In the genomic region with DNA sequence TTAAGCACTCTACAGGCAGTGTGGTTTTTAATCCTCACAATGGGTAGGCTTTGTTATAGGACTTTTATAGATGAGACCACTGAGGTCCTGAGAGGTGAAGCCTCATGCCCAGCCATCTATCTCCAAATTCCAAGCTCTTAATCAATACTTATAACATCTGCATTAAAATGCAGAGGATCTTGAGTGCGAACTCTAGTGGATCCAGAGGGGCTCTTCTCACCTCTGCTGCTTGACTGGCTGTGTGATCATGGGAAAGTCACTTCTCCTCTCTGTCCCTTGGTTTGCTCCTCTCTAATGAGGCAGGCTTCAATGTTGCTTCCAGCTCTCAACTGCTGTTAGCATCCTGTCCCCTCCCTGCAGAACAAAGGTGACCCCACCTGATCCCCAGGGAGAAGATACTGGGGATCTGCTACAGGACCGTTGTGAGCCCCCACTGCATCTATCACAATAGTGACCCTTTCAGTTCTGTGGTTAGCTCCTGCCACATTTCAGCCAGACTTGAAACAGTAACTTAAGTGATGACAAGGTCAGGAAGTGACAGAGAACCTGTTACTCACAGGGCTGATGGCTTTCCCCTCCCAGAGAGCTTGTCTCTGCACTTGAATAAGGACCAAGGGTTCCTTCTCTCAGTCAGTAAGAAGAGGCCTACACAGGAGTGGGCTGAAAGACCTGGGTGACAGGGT, we compare ENCODE assay signal across 1 cellular context.
TF ChIP-seq lines count a peak whose summit lies in the region.

No MANE protein-coding gene starts in this region.

TF ChIP-seq in K562, 482 proteins besides CTCF, POLR2A, EP300 and RAD21 (continued from another document):
- TF ChIP-seq ZNF668 (CRISPR knock-in tag; IDR thresholded peaks at IDR 0.05) (no peak), ZNF79 (CRISPR knock-in tag; IDR thresholded peaks at IDR 0.05; ENCODE audit: low read depth) (no peak), TOE1 (IDR thresholded peaks at IDR 0.05; ENCODE audit: borderline replicate concordance) (no peak), TOE1 (CRISPR knock-in tag; IDR thresholded peaks at IDR 0.05; ENCODE audit: borderline replicate concordance, low read depth) (0 out of 2 replicates have a peak, but pooled peaks have one; percentile 20), HNRNPLL (IDR thresholded peaks at IDR 0.05; ENCODE audit: low read depth, low read length, poor library complexity, severe bottlenecking) (no peak), ZNF316 (IDR thresholded peaks at IDR 0.05) (no peak), RUNX1 (IDR thresholded peaks at IDR 0.05; ENCODE audit: low read depth) (no peak), RBM22 (IDR thresholded peaks at IDR 0.05; ENCODE audit: low read depth, low read length, poor library complexity, severe bottlenecking) (no peak), MED1 (CRISPR knock-in tag; IDR thresholded peaks at IDR 0.05; ENCODE audit: borderline replicate concordance) (no peak), PTBP1 (IDR thresholded peaks at IDR 0.05; ENCODE audit: low read depth, low read length) (no peak), ILF3 (IDR thresholded peaks at IDR 0.05; ENCODE audit: borderline replicate concordance) (no peak), KDM1A (IDR thresholded peaks at IDR 0.05) (0 out of 4 replicates have a peak, but pooled peaks have one; percentile 10 to 32), CBFB (CRISPR knock-in tag; IDR thresholded peaks at IDR 0.05) (0 out of 2 replicates have a peak, but pooled peaks have one; percentile 55), SP2 (IDR thresholded peaks at IDR 0.05; ENCODE audit: extremely low read depth, low read depth, low read length, poor library complexity, severe bottlenecking) (no peak), ZNF444 (CRISPR knock-in tag; IDR thresholded peaks at IDR 0.05) (no peak), ZNF644 (tag; IDR thresholded peaks at IDR 0.05; ENCODE audit: low read depth) (no peak), ZNF696 (CRISPR knock-in tag; conservative IDR thresholded peaks at IDR 0.05) (no peak), PCBP2 (IDR thresholded peaks at IDR 0.05; ENCODE audit: low read depth, low read length, poor library complexity, severe bottlenecking) (no peak), NCOR1 (IDR thresholded peaks at IDR 0.05) (no peak), MEIS2 (IDR thresholded peaks at IDR 0.05; ENCODE audit: partially characterized antibody) (peak; percentile 82), TCF3 (CRISPR knock-in tag; IDR thresholded peaks at IDR 0.05) (no peak), ZNF175 (CRISPR knock-in tag; IDR thresholded peaks at IDR 0.05; ENCODE audit: low read depth) (0 out of 2 replicates have a peak, but pooled peaks have one; percentile 25), BCOR (IDR thresholded peaks at IDR 0.05) (peak; percentile 10; the same call in 1 of the 2 replicates), ZNF584 (CRISPR knock-in tag; IDR thresholded peaks at IDR 0.05; ENCODE audit: low read depth) (0 out of 2 replicates have a peak, but pooled peaks have one; percentile 31), HNRNPK (IDR thresholded peaks at IDR 0.05; ENCODE audit: low read depth, low read length, poor library complexity, severe bottlenecking) (no peak), ZFP36 (IDR thresholded peaks at IDR 0.05; ENCODE audit: low read depth, low read length, partially characterized antibody) (peak; percentile 66), RFX7 (CRISPR knock-in tag; IDR thresholded peaks at IDR 0.05) (no peak), ZNF586 (CRISPR knock-in tag; conservative IDR thresholded peaks at IDR 0.05) (no peak), XRCC5 (IDR thresholded peaks at IDR 0.05; ENCODE audit: low read depth, low read length) (no peak), JUND (IDR thresholded peaks at IDR 0.05; ENCODE audit: borderline replicate concordance, low read depth, low read length) (0 out of 2 replicates have a peak, but pooled peaks have one; percentile 26), JUND (tag; IDR thresholded peaks at IDR 0.05; ENCODE audit: borderline replicate concordance, low read depth, low read length) (no peak), NR2C2 (CRISPR knock-in tag; IDR thresholded peaks at IDR 0.05) (no peak), NR2C2 (tag; IDR thresholded peaks at IDR 0.05) (no peak; the same call in 1 of the 2 replicates), XRCC3 (IDR thresholded peaks at IDR 0.05) (no peak), CTBP1 (IDR thresholded peaks at IDR 0.05; ENCODE audit: borderline replicate concordance) (peak; percentile 51), NONO (IDR thresholded peaks at IDR 0.05; ENCODE audit: low read depth in 2 of 2, low read length in 1 of 2) (no peak), SP1 (CRISPR knock-in tag; IDR thresholded peaks at IDR 0.05) (no peak), ZNF780A (CRISPR knock-in tag; IDR thresholded peaks at IDR 0.05) (no peak), TGIF2 (CRISPR knock-in tag; IDR thresholded peaks at IDR 0.05) (no peak), JUN (IDR thresholded peaks at IDR 0.05; ENCODE audit: borderline replicate concordance, low read depth, low read length) (no peak), JUN (CRISPR knock-in tag; IDR thresholded peaks at IDR 0.05; ENCODE audit: borderline replicate concordance) (no peak), ZBTB1 (CRISPR knock-in tag; IDR thresholded peaks at IDR 0.05; ENCODE audit: borderline replicate concordance, low read depth) (no peak)
- TF ChIP-seq, protein P1, sequence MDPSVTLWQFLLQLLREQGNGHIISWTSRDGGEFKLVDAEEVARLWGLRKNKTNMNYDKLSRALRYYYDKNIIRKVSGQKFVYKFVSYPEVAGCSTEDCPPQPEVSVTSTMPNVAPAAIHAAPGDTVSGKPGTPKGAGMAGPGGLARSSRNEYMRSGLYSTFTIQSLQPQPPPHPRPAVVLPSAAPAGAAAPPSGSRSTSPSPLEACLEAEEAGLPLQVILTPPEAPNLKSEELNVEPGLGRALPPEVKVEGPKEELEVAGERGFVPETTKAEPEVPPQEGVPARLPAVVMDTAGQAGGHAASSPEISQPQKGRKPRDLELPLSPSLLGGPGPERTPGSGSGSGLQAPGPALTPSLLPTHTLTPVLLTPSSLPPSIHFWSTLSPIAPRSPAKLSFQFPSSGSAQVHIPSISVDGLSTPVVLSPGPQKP (CRISPR knock-in tag; IDR thresholded peaks at IDR 0.05), result no peak
- TF ChIP-seq, protein P2, sequence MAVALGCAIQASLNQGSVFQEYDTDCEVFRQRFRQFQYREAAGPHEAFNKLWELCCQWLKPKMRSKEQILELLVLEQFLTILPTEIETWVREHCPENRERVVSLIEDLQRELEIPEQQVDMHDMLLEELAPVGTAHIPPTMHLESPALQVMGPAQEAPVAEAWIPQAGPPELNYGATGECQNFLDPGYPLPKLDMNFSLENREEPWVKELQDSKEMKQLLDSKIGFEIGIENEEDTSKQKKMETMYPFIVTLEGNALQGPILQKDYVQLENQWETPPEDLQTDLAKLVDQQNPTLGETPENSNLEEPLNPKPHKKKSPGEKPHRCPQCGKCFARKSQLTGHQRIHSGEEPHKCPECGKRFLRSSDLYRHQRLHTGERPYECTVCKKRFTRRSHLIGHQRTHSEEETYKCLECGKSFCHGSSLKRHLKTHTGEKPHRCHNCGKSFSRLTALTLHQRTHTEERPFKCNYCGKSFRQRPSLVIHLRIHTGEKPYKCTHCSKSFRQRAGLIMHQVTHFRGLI (CRISPR knock-in tag; IDR thresholded peaks at IDR 0.05), result no peak
- TF ChIP-seq, protein P3, sequence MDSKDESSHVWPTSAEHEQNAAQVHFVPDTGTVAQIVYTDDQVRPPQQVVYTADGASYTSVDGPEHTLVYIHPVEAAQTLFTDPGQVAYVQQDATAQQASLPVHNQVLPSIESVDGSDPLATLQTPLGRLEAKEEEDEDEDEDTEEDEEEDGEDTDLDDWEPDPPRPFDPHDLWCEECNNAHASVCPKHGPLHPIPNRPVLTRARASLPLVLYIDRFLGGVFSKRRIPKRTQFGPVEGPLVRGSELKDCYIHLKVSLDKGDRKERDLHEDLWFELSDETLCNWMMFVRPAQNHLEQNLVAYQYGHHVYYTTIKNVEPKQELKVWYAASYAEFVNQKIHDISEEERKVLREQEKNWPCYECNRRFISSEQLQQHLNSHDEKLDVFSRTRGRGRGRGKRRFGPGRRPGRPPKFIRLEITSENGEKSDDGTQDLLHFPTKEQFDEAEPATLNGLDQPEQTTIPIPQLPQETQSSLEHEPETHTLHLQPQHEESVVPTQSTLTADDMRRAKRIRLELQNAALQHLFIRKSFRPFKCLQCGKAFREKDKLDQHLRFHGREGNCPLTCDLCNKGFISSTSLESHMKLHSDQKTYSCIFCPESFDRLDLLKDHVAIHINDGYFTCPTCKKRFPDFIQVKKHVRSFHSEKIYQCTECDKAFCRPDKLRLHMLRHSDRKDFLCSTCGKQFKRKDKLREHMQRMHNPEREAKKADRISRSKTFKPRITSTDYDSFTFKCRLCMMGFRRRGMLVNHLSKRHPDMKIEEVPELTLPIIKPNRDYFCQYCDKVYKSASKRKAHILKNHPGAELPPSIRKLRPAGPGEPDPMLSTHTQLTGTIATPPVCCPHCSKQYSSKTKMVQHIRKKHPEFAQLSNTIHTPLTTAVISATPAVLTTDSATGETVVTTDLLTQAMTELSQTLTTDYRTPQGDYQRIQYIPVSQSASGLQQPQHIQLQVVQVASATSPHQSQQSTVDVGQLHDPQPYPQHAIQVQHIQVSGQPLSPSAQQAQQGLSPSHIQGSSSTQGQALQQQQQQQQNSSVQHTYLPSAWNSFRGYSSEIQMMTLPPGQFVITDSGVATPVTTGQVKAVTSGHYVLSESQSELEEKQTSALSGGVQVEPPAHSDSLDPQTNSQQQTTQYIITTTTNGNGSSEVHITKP (IDR thresholded peaks at IDR 0.05; ENCODE audit: partially characterized antibody), result peak; percentile 71
- TF ChIP-seq, protein P4, sequence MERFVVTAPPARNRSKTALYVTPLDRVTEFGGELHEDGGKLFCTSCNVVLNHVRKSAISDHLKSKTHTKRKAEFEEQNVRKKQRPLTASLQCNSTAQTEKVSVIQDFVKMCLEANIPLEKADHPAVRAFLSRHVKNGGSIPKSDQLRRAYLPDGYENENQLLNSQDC (CRISPR knock-in tag; IDR thresholded peaks at IDR 0.05), result no peak
- TF ChIP-seq, protein P5, sequence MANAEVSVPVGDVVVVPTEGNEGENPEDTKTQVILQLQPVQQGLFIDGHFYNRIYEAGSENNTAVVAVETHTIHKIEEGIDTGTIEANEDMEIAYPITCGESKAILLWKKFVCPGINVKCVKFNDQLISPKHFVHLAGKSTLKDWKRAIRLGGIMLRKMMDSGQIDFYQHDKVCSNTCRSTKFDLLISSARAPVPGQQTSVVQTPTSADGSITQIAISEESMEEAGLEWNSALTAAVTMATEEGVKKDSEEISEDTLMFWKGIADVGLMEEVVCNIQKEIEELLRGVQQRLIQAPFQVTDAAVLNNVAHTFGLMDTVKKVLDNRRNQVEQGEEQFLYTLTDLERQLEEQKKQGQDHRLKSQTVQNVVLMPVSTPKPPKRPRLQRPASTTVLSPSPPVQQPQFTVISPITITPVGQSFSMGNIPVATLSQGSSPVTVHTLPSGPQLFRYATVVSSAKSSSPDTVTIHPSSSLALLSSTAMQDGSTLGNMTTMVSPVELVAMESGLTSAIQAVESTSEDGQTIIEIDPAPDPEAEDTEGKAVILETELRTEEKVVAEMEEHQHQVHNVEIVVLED (CRISPR knock-in tag; IDR thresholded peaks at IDR 0.05), result no peak
- TF ChIP-seq, protein P6, sequence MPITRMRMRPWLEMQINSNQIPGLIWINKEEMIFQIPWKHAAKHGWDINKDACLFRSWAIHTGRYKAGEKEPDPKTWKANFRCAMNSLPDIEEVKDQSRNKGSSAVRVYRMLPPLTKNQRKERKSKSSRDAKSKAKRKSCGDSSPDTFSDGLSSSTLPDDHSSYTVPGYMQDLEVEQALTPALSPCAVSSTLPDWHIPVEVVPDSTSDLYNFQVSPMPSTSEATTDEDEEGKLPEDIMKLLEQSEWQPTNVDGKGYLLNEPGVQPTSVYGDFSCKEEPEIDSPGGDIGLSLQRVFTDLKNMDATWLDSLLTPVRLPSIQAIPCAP (CRISPR knock-in tag; IDR thresholded peaks at IDR 0.05; ENCODE audit: borderline replicate concordance), result no peak
- TF ChIP-seq, protein P7, sequence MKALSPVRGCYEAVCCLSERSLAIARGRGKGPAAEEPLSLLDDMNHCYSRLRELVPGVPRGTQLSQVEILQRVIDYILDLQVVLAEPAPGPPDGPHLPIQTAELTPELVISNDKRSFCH (CRISPR knock-in tag; IDR thresholded peaks at IDR 0.05), result no peak
- TF ChIP-seq, protein P7 (tag; IDR thresholded peaks at IDR 0.05), result 0 out of 2 replicates have a peak, but pooled peaks have one; percentile 28
- TF ChIP-seq, protein P8, sequence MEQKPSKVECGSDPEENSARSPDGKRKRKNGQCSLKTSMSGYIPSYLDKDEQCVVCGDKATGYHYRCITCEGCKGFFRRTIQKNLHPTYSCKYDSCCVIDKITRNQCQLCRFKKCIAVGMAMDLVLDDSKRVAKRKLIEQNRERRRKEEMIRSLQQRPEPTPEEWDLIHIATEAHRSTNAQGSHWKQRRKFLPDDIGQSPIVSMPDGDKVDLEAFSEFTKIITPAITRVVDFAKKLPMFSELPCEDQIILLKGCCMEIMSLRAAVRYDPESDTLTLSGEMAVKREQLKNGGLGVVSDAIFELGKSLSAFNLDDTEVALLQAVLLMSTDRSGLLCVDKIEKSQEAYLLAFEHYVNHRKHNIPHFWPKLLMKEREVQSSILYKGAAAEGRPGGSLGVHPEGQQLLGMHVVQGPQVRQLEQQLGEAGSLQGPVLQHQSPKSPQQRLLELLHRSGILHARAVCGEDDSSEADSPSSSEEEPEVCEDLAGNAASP (IDR thresholded peaks at IDR 0.05), result no peak
- TF ChIP-seq, protein P9, sequence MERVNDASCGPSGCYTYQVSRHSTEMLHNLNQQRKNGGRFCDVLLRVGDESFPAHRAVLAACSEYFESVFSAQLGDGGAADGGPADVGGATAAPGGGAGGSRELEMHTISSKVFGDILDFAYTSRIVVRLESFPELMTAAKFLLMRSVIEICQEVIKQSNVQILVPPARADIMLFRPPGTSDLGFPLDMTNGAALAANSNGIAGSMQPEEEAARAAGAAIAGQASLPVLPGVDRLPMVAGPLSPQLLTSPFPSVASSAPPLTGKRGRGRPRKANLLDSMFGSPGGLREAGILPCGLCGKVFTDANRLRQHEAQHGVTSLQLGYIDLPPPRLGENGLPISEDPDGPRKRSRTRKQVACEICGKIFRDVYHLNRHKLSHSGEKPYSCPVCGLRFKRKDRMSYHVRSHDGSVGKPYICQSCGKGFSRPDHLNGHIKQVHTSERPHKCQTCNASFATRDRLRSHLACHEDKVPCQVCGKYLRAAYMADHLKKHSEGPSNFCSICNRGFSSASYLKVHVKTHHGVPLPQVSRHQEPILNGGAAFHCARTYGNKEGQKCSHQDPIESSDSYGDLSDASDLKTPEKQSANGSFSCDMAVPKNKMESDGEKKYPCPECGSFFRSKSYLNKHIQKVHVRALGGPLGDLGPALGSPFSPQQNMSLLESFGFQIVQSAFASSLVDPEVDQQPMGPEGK (CRISPR knock-in tag; IDR thresholded peaks at IDR 0.05; ENCODE audit: borderline replicate concordance), result no peak
- TF ChIP-seq, protein P10, sequence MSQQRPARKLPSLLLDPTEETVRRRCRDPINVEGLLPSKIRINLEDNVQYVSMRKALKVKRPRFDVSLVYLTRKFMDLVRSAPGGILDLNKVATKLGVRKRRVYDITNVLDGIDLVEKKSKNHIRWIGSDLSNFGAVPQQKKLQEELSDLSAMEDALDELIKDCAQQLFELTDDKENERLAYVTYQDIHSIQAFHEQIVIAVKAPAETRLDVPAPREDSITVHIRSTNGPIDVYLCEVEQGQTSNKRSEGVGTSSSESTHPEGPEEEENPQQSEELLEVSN (IDR thresholded peaks at IDR 0.05; ENCODE audit: borderline replicate concordance in 1 of 2, extremely low read depth in 1 of 2, insufficient read depth in 1 of 2, insufficient read length in 1 of 2, low read depth in 1 of 2, low read length in 1 of 2, poor library complexity in 1 of 2, severe bottlenecking in 1 of 2), result no peak
